Comparison of ENCODE assay signal across 12 cellular contexts in genomic region chr22:20536590-20537324, GRCh38. TPM values are rescaled to one million over a fixed set of nuclear protein-coding genes. Genes with fewer than 3 reads are reported as not detected.
DNase-seq lines count a peak whose midpoint lies in the region; ATAC-seq, FAIRE-seq and TF ChIP-seq lines count a peak whose summit lies in the region.
"Had no signal": no experiment of that assay in that cellular context is flagged by ENCODE, and none has a peak within 500 bp of the region (broad histone marks: within the 10 kb centered on the region; RNA-seq: fewer than 3 reads in every experiment).

No MANE protein-coding gene starts in this region.

- peaks cover 29% of the 10 kb centered on the region for H3K36me3 ChIP-seq in CD8-positive, alpha-beta memory T cell (ENCODE audit: insufficient read depth, low read length)
- H3K36me3 ChIP-seq in astrocyte (ENCODE audit: insufficient read depth, low read length) = peaks cover 20% of the 10 kb centered on the region

- DNase-seq in CD8-positive, alpha-beta memory T cell = no peak
- no peak for DNase-seq in astrocyte (ENCODE audit: low read depth)
- DNase-seq in natural killer cell = no peak
- no peak for DNase-seq in SK-N-DZ (ENCODE audit: low spot score)
- DNase-seq in Kasumi-1 (lab: John Stamatoyannopoulos, UW) = no peak
- DNase-seq: activated CD4-positive, alpha-beta T cell treated with anti-CD3 and anti-CD28 coated beads, Interleukin-2, amount 50 U/mL, for 1 hour; DMS53 had no signal

- no peaks in the 10 kb centered on the region for H3K9me3 ChIP-seq in CD8-positive, alpha-beta memory T cell (ENCODE audit: low read length)
- H3K9me3 ChIP-seq in astrocyte (ENCODE audit: insufficient read depth, low read depth, low read length) = no peaks in the 10 kb centered on the region
- H3K9me3 ChIP-seq: suprapubic skin had no signal

- no peak overlapping the region for H2AFZ ChIP-seq in astrocyte (ENCODE audit: low read depth, low read length)

- intact Hi-C loops in natural killer cell (cut with micrococcal nuclease) = no loop called here

- peaks cover 93% of the 10 kb centered on the region for H3K79me2 ChIP-seq in astrocyte (ENCODE audit: insufficient read depth, low read length)

- no peaks in the 10 kb centered on the region for H3K27me3 Mint-ChIP-seq in CD8-positive, alpha-beta memory T cell
- H3K27me3 Mint-ChIP-seq in IgD-negative memory B cell (no peaks in the 10 kb centered on the region), astrocyte (ENCODE audit: low read depth, unreplicated experiment) (no peaks in the 10 kb centered on the region), natural killer cell (ENCODE audit: low read depth in 2 of 2) (no peaks in the 10 kb centered on the region)

- H3K27ac Mint-ChIP-seq in CD8-positive, alpha-beta memory T cell = peak overlapping the region; percentile 33 to 83 (median 74)
- H3K27ac Mint-ChIP-seq in IgD-negative memory B cell (peak overlapping the region in 2 of 3 donors; percentile 67 to 71), astrocyte (ENCODE audit: unreplicated experiment) (peak overlapping the region; percentile 53), natural killer cell (peak overlapping the region; percentile 82 to 93)

- no peak overlapping the region for H3K27ac ChIP-seq in CD8-positive, alpha-beta memory T cell (ENCODE audit: low read depth, low read length)
- no peak overlapping the region for H3K27ac ChIP-seq in astrocyte (ENCODE audit: low read depth, low read length)
- H3K27ac ChIP-seq: suprapubic skin had no signal

- TF ChIP-seq CTCF in astrocyte (IDR thresholded peaks at IDR 0.05; ENCODE audit: insufficient read depth, low read depth, low read length) (no peak), natural killer cell (IDR thresholded peaks at IDR 0.05) (no peak)

- H3K9me3 Mint-ChIP-seq in CD8-positive, alpha-beta memory T cell = no peaks in the 10 kb centered on the region
- H3K9me3 Mint-ChIP-seq in IgD-negative memory B cell = no peaks in the 10 kb centered on the region
- H3K9me3 Mint-ChIP-seq in astrocyte (ENCODE audit: unreplicated experiment) = no peaks in the 10 kb centered on the region
- no peaks in the 10 kb centered on the region for H3K9me3 Mint-ChIP-seq in natural killer cell

- H4K20me1 ChIP-seq in astrocyte (ENCODE audit: insufficient read depth, low read length) = peaks cover 80% of the 10 kb centered on the region

- no peaks in the 10 kb centered on the region for H3K27me3 ChIP-seq in CD8-positive, alpha-beta memory T cell (ENCODE audit: insufficient read depth, low read length, poor library complexity, severe bottlenecking)
- no peaks in the 10 kb centered on the region for H3K27me3 ChIP-seq in astrocyte (ENCODE audit: insufficient read depth, low read length)
- H3K27me3 ChIP-seq: suprapubic skin had no signal

- peaks cover 41 to 62% (median 42%) of the 10 kb centered on the region in 3 donors for H3K4me1 Mint-ChIP-seq in CD8-positive, alpha-beta memory T cell
- H3K4me1 Mint-ChIP-seq in IgD-negative memory B cell = peaks cover 10 to 13% (median 11%) of the 10 kb centered on the region in 3 donors
- peaks cover 42% of the 10 kb centered on the region for H3K4me1 Mint-ChIP-seq in astrocyte (ENCODE audit: low read depth, unreplicated experiment)
- peaks cover 40 to 58% of the 10 kb centered on the region in 2 donors for H3K4me1 Mint-ChIP-seq in natural killer cell

- H3K4me2 ChIP-seq in astrocyte (ENCODE audit: low read length) = no peak overlapping the region

- H3K4me1 ChIP-seq in CD8-positive, alpha-beta memory T cell (ENCODE audit: insufficient read depth, low read length) = peaks cover 28% of the 10 kb centered on the region
- peaks cover 29% of the 10 kb centered on the region for H3K4me1 ChIP-seq in astrocyte (ENCODE audit: insufficient read depth, low read length)

- H3K4me3 ChIP-seq in CD8-positive, alpha-beta memory T cell (ENCODE audit: low read length) = no peak overlapping the region
- H3K4me3 ChIP-seq in astrocyte (ENCODE audit: insufficient read depth, low read depth, low read length) = no peak overlapping the region
- H3K4me3 ChIP-seq: suprapubic skin had no signal

- POLR2A ChIA-PET in CD8-positive, alpha-beta memory T cell (lab: Charles Lee) = no interaction called here

- ATAC-seq in natural killer cell (no peak), GM18907 (IDR thresholded peaks at IDR 0.05; ENCODE audit: unreplicated experiment) (no peak), HG03565 (IDR thresholded peaks at IDR 0.05; ENCODE audit: unreplicated experiment) (no peak)
- ATAC-seq: esophagus mucosa had no signal

- H3K4me3 Mint-ChIP-seq in CD8-positive, alpha-beta memory T cell = no peak overlapping the region
- peak overlapping the region in 1 of 4 donors; percentile 35 for H3K4me3 Mint-ChIP-seq in IgD-negative memory B cell
- H3K4me3 Mint-ChIP-seq in astrocyte (ENCODE audit: unreplicated experiment) = peak overlapping the region; percentile 41
- H3K4me3 Mint-ChIP-seq in natural killer cell = peak overlapping the region; percentile 4

- CTCF ChIA-PET in CD8-positive, alpha-beta memory T cell (lab: Charles Lee) = interaction anchor here (1.5 to 1.9 kb wide), 2 partner anchors 21 to 35 kb away, joined by 4 to 5 read pairs; no protein-coding TSS in a partner anchor

- H3K9ac ChIP-seq in astrocyte (ENCODE audit: low read length) = no peak overlapping the region

- no peak for FAIRE-seq in astrocyte (lab: Jason Lieb, UNC)

- peaks cover 4 to 74% (median 11%) of the 10 kb centered on the region in 3 donors for H3K36me3 Mint-ChIP-seq in CD8-positive, alpha-beta memory T cell
- H3K36me3 Mint-ChIP-seq in IgD-negative memory B cell = peaks cover 7% of the 10 kb centered on the region
- H3K36me3 Mint-ChIP-seq in astrocyte (ENCODE audit: low read depth, unreplicated experiment) = peaks cover 21% of the 10 kb centered on the region
- no peaks in the 10 kb centered on the region for H3K36me3 Mint-ChIP-seq in natural killer cell

RNA-seq across cellular contexts. Expression of gene MED15, which starts 29.3 kb away (rescaled TPM):
- total RNA-seq in CD8-positive, alpha-beta memory T cell = 100 to 1,000 TPM in 1 of 2 experiments, 10 to 100 TPM in 1; 98.0 to 106 TPM
- 120 TPM for polyA plus RNA-seq in CD8-positive, alpha-beta memory T cell
- polyA plus RNA-seq in IgD-negative memory B cell = 50.2 TPM
- total RNA-seq in astrocyte (127 and 153 TPM in 2 replicates), natural killer cell (100 to 1,000 TPM; 269 to 291 (median 270) TPM)
- polyA plus RNA-seq in SK-N-DZ (2014; cell fraction: cytosol; rRNA removed) = 13.0 and 18.5 TPM in 2 replicates
- polyA plus RNA-seq in SK-N-DZ (2014; cell fraction: nucleus; rRNA removed) = 30.5 and 51.8 TPM in 2 replicates

RNA-seq across cellular contexts. Expression of gene KLHL22, which starts 41.2 kb away (rescaled TPM):
- 10 to 100 TPM; 17.2 to 17.6 TPM for total RNA-seq in CD8-positive, alpha-beta memory T cell
- polyA plus RNA-seq in CD8-positive, alpha-beta memory T cell = 25.4 TPM
- polyA plus RNA-seq in IgD-negative memory B cell = 20.8 TPM
- 13.7 and 14.0 TPM in 2 replicates for total RNA-seq in astrocyte
- total RNA-seq in natural killer cell = 10 to 100 TPM; 26.5 to 53.0 (median 31.0) TPM
- 32.7 and 36.4 TPM in 2 replicates for polyA plus RNA-seq in SK-N-DZ (2014; cell fraction: cytosol; rRNA removed)
- 40.3 and 52.4 TPM in 2 replicates for polyA plus RNA-seq in SK-N-DZ (2014; cell fraction: nucleus; rRNA removed)

Comparison
In these comparisons a context has a peak if more than half of its experiments do, and no peak if none do; other contexts are left out.
1. H3K4me3 Mint-ChIP-seq: peak in astrocyte (single experiment) and natural killer cell (single experiment); none in CD8-positive, alpha-beta memory T cell (0 of 7).
2. Peak in every context shown above with its lines, with median percentiles within 50 percentile points of each other: H3K27ac Mint-ChIP-seq.